1 cellular context compared by ENCODE assay signal in genomic region chr18:23545247-23545789, GRCh38.
A peak's percentile ranks its signal among the peaks of the same experiment; 100 is the strongest.
TF ChIP-seq lines count a peak whose summit lies in the region.

No MANE protein-coding gene starts in this region.

TF ChIP-seq in HepG2, 621 proteins besides CTCF, POLR2A, EP300 and RAD21 (continued from another document and continues in another):
- no peak for TF ChIP-seq TSC22D2 (CRISPR knock-in tag; IDR thresholded peaks at IDR 0.05; ENCODE audit: borderline replicate concordance)
- TF ChIP-seq ZXDC (CRISPR knock-in tag; IDR thresholded peaks at IDR 0.05) = no peak
- peak; percentile 72 for TF ChIP-seq HDAC1 (CRISPR knock-in tag; IDR thresholded peaks at IDR 0.05)
- no peak for TF ChIP-seq TP53 (CRISPR knock-in tag; conservative IDR thresholded peaks at IDR 0.05)
- TF ChIP-seq ETV6 (CRISPR knock-in tag; conservative IDR thresholded peaks at IDR 0.05) = no peak
- TF ChIP-seq ZBTB39 (CRISPR knock-in tag; IDR thresholded peaks at IDR 0.05) = no peak
- TF ChIP-seq THAP11 (CRISPR knock-in tag; IDR thresholded peaks at IDR 0.05) = 0 out of 2 replicates have a peak, but pooled peaks have one; percentile 26
- TF ChIP-seq ZNF883 (CRISPR knock-in tag; IDR thresholded peaks at IDR 0.05; ENCODE audit: not compliant biosample characterization) = no peak
- no peak for TF ChIP-seq ZSCAN30 (CRISPR knock-in tag; IDR thresholded peaks at IDR 0.05)
- TF ChIP-seq DBP (CRISPR knock-in tag; IDR thresholded peaks at IDR 0.05; ENCODE audit: not compliant biosample characterization) = no peak
- no peak for TF ChIP-seq RFX3 (CRISPR knock-in tag; IDR thresholded peaks at IDR 0.05)
- no peak for TF ChIP-seq SMARCC2 (IDR thresholded peaks at IDR 0.05)
- TF ChIP-seq REPIN1 (CRISPR knock-in tag; IDR thresholded peaks at IDR 0.05; ENCODE audit: borderline replicate concordance, low read depth) = peak; percentile 68; the same call in 1 of the 2 replicates
- TF ChIP-seq HNF1B (CRISPR knock-in tag; IDR thresholded peaks at IDR 0.05) = 0 out of 2 replicates have a peak, but pooled peaks have one; percentile 13
- TF ChIP-seq ZFX (CRISPR knock-in tag; IDR thresholded peaks at IDR 0.05; ENCODE audit: low read depth) = 0 out of 2 replicates have a peak, but pooled peaks have one; percentile 18
- no peak for TF ChIP-seq ZBTB21 (CRISPR knock-in tag; IDR thresholded peaks at IDR 0.05)
- no peak for TF ChIP-seq KLF15 (CRISPR knock-in tag; IDR thresholded peaks at IDR 0.05; ENCODE audit: borderline replicate concordance)
- TF ChIP-seq SP140L (CRISPR knock-in tag; IDR thresholded peaks at IDR 0.05; ENCODE audit: borderline replicate concordance) = no peak
- 0 out of 4 replicates have a peak, but pooled peaks of 1 of the 2 experiments have one; percentile 39 for TF ChIP-seq KLF16 (CRISPR knock-in tag; IDR thresholded peaks at IDR 0.05)
- no peak for TF ChIP-seq EEA1 (CRISPR knock-in tag; IDR thresholded peaks at IDR 0.05; ENCODE audit: borderline replicate concordance)
- TF ChIP-seq ARID3A (IDR thresholded peaks at IDR 0.05; ENCODE audit: low read depth, low read length) = no peak
- TF ChIP-seq STAT5B (CRISPR knock-in tag; IDR thresholded peaks at IDR 0.05) = no peak
- TF ChIP-seq ZBTB40 (IDR thresholded peaks at IDR 0.05) = no peak
- TF ChIP-seq ZBTB40 (CRISPR knock-in tag; IDR thresholded peaks at IDR 0.05) = no peak
- TF ChIP-seq SIN3A (IDR thresholded peaks at IDR 0.05; ENCODE audit: borderline replicate concordance, low read depth, low read length) = no peak
- TF ChIP-seq ZBTB33 (CRISPR knock-in tag; IDR thresholded peaks at IDR 0.05) = peak; percentile 87
- TF ChIP-seq ZNF432 (CRISPR knock-in tag; IDR thresholded peaks at IDR 0.05; ENCODE audit: borderline replicate concordance) = no peak
- TF ChIP-seq NBN (conservative IDR thresholded peaks at IDR 0.05) = no peak
- TF ChIP-seq ZNF274 (CRISPR knock-in tag; IDR thresholded peaks at IDR 0.05) = no peak
- no peak for TF ChIP-seq SIN3B (IDR thresholded peaks at IDR 0.05; ENCODE audit: low read length)
- no peak for TF ChIP-seq ZNF784 (CRISPR knock-in tag; IDR thresholded peaks at IDR 0.05; ENCODE audit: borderline replicate concordance)
- no peak for TF ChIP-seq ETS1 (CRISPR knock-in tag; IDR thresholded peaks at IDR 0.05)
- TF ChIP-seq PLRG1 (conservative IDR thresholded peaks at IDR 0.05) = no peak
- TF ChIP-seq NFIB (CRISPR knock-in tag; IDR thresholded peaks at IDR 0.05; ENCODE audit: borderline replicate concordance) = no peak
- no peak for TF ChIP-seq ZFP41 (CRISPR knock-in tag; IDR thresholded peaks at IDR 0.05; ENCODE audit: borderline replicate concordance)
